Comparison of ENCODE assay signal across 15 cellular contexts in genomic region chr19:44671400-44671799, GRCh38. TPM values are rescaled to one million over a fixed set of nuclear protein-coding genes. Genes with fewer than 3 reads are reported as not detected.
DNase-seq lines count a peak whose midpoint lies in the region; ATAC-seq, FAIRE-seq and TF ChIP-seq lines count a peak whose summit lies in the region.
"Had no signal": no experiment of that assay in that cellular context is flagged by ENCODE, and none has a peak within 500 bp of the region (broad histone marks: within the 10 kb centered on the region; RNA-seq: fewer than 3 reads in every experiment).

Gene CEACAM19 (plus strand): TSS chr19:44671482. CDS start chr19:44671932, 450 bp downstream.

- H3K36me3 ChIP-seq in HCT116 (ENCODE audit: control insufficient read depth in 1 of 2, insufficient read depth in 2 of 2, low read length in 2 of 2): no peaks in the 10 kb centered on the region
- no peaks in the 10 kb centered on the region for H3K36me3 ChIP-seq in upper lobe of right lung

- H2AFZ ChIP-seq in HCT116 (ENCODE audit: low read depth, low read length, poor library complexity, severe bottlenecking): no peak within 1 kb of the TSS

- no peak for DNase-seq in HCT116 (ENCODE audit: low read depth, low spot score)
- DNase-seq in MCF 10A (ENCODE audit: unreplicated experiment): no peak
- DNase-seq in mesothelial cell of epicardium (ENCODE audit: low spot score in 2 of 2, unreplicated experiment in 2 of 2): no peak
- no peak for DNase-seq in upper lobe of right lung
- DNase-seq in GM03348 (ENCODE audit: low spot score): no peak
- DNase-seq in D721Med (ENCODE audit: insufficient read length, low spot score): no peak
- DNase-seq: activated CD4-positive, alpha-beta T cell treated with anti-CD3 and anti-CD28 coated beads for 4 hours; HCEC 1CT; MM.1S; NCI-H226; tibial artery had no signal

- H3K9me3 Mint-ChIP-seq in MCF 10A (ENCODE audit: unreplicated experiment) (no peaks in the 10 kb centered on the region), mesothelial cell of epicardium (peaks cover 4% of the 10 kb centered on the region)
- H3K9me3 Mint-ChIP-seq: dendritic cell treated with granulocyte-macrophage colony-stimulating factor and Interleukin-4, amounts not matched to agents 40 ng/mL and 50 ng/mL, for 4 days had no signal

- H3K27ac ChIP-seq in HCT116 (ENCODE audit: low read depth, low read length) (no peak within 1 kb of the TSS), upper lobe of right lung (no peak within 1 kb of the TSS)
- H3K27ac ChIP-seq: tibial artery had no signal

- H3K27me3 ChIP-seq in HCT116 (ENCODE audit: insufficient read depth, low read length) (no peaks in the 10 kb centered on the region), upper lobe of right lung (no peaks in the 10 kb centered on the region)
- H3K27me3 ChIP-seq: tibial artery had no signal

- intact Hi-C loops in HCT116 (cut with micrococcal nuclease): no loop called here
- intact Hi-C loops in MCF 10A (cut with micrococcal nuclease): no loop called here
- intact Hi-C loops in upper lobe of right lung (cut with DNase I): no loop called here

- H3K9me2 ChIP-seq in HCT116 (ENCODE audit: insufficient read depth): no peaks in the 10 kb centered on the region

- POLR2A ChIA-PET in HCT116 (lab: Charles Lee): no interaction called here
- POLR2A ChIA-PET in MCF 10A (lab: Yijun Ruan, JAX): interaction anchor here (0.8 to 1.3 kb wide), 2 partner anchors 46 to 83 kb away, joined by 3 to 4 read pairs; no protein-coding TSS in a partner anchor

- CTCF ChIA-PET in HCT116 (lab: Charles Lee) (no interaction called here), MCF 10A (lab: Yijun Ruan, JAX) (interaction anchor here (0.7 kb wide), 1 partner anchor 12 kb away, joined by 3 read pairs; no protein-coding TSS in a partner anchor)

- H3K4me3 Mint-ChIP-seq in MCF 10A (ENCODE audit: unreplicated experiment) (no peak within 1 kb of the TSS), mesothelial cell of epicardium (no peak within 1 kb of the TSS)
- H3K4me3 Mint-ChIP-seq: dendritic cell treated with granulocyte-macrophage colony-stimulating factor and Interleukin-4, amounts not matched to agents 40 ng/mL and 50 ng/mL, for 4 days; IgD-negative memory B cell had no signal

- H3K27me3 Mint-ChIP-seq in MCF 10A (ENCODE audit: insufficient read depth, unreplicated experiment) (no peaks in the 10 kb centered on the region), mesothelial cell of epicardium (ENCODE audit: low read depth) (no peaks in the 10 kb centered on the region)

- no peak for TF ChIP-seq CTCF in HCT116 (IDR thresholded peaks at IDR 0.05 in 2 of 3, conservative IDR thresholded peaks at IDR 0.05 in 1 of 3; ENCODE audit: borderline replicate concordance in 1 of 3, insufficient read depth in 1 of 3, low read depth in 2 of 3, low read length in 2 of 3)
- no peak for TF ChIP-seq CTCF in MCF 10A (IDR thresholded peaks at IDR 0.05; ENCODE audit: unreplicated experiment)
- no peak for TF ChIP-seq CTCF in mesothelial cell of epicardium (IDR thresholded peaks at IDR 0.05; ENCODE audit: unreplicated experiment)
- TF ChIP-seq CTCF in upper lobe of right lung (IDR thresholded peaks at IDR 0.05): no peak
- no peak for TF ChIP-seq CTCF in D721Med (IDR thresholded peaks at IDR 0.05; ENCODE audit: insufficient read depth, missing control alignments)

- H3K4me2 ChIP-seq in HCT116 (ENCODE audit: low read length): peak within 1 kb of the TSS; percentile 33

- no peak for FAIRE-seq in D721Med (lab: Jason Lieb, UNC)
- FAIRE-seq: endothelial cell of umbilical vein had no signal

- RAD21 ChIA-PET in HCT116 (lab: Charles Lee; ENCODE audit: low non-redundant PET in 1 of 2, low total read pairs in 2 of 2, uncharacterized antibody in 2 of 2, unreplicated experiment in 2 of 2): no interaction called here

- H3K4me1 ChIP-seq in HCT116 (ENCODE audit: control insufficient read depth in 1 of 2, insufficient read depth in 2 of 2, low read length in 2 of 2): peaks cover 0 to 19% of the 10 kb centered on the region in 2 experiments; a peak in 2 of 4 replicates
- no peaks in the 10 kb centered on the region for H3K4me1 ChIP-seq in upper lobe of right lung
- H3K4me1 ChIP-seq: tibial artery had no signal

- TF ChIP-seq RAD21 in HCT116 (IDR thresholded peaks at IDR 0.05; ENCODE audit: low read depth): no peak

- no peak within 1 kb of the TSS for H3K9ac ChIP-seq in HCT116 (ENCODE audit: low read length)

- H3K79me2 ChIP-seq in HCT116 (ENCODE audit: insufficient read depth, low read length): no peaks in the 10 kb centered on the region

- H3K9me3 ChIP-seq in HCT116 (ENCODE audit: control insufficient read depth in 1 of 2, insufficient read depth in 1 of 2, low read depth in 1 of 2, low read length in 2 of 2) (no peaks in the 10 kb centered on the region), upper lobe of right lung (no peaks in the 10 kb centered on the region)
- H3K9me3 ChIP-seq: tibial artery had no signal

- TF ChIP-seq POLR2A in HCT116 (IDR thresholded peaks at IDR 0.05; ENCODE audit: borderline replicate concordance, extremely low read depth, insufficient read depth, insufficient read length): no peak

- BruUV-seq in HCT116 (replicated peaks; lab: Mats Ljungman, UMichigan): no TSS peak
- BruUV-seq in MCF 10A (replicated peaks; lab: Mats Ljungman, UMichigan): no TSS peak

- no peak within 1 kb of the TSS for H3K27ac Mint-ChIP-seq in MCF 10A (ENCODE audit: low read depth, unreplicated experiment)
- H3K27ac Mint-ChIP-seq in mesothelial cell of epicardium: no peak within 1 kb of the TSS
- H3K27ac Mint-ChIP-seq: dendritic cell treated with granulocyte-macrophage colony-stimulating factor and Interleukin-4, amounts not matched to agents 40 ng/mL and 50 ng/mL, for 4 days had no signal

- H3K4me1 Mint-ChIP-seq in MCF 10A (ENCODE audit: insufficient read depth, unreplicated experiment): no peaks in the 10 kb centered on the region
- no peaks in the 10 kb centered on the region for H3K4me1 Mint-ChIP-seq in mesothelial cell of epicardium
- H3K4me1 Mint-ChIP-seq: IgD-negative memory B cell had no signal

- H3K4me3 ChIP-seq in HCT116 (replicated peaks in 1 of 2; ENCODE audit: low read depth in 1 of 2, low read length in 2 of 2): no peak within 1 kb of the TSS
- H3K4me3 ChIP-seq in upper lobe of right lung: no peak within 1 kb of the TSS
- H3K4me3 ChIP-seq: tibial artery had no signal

- H4K20me1 ChIP-seq in HCT116 (ENCODE audit: insufficient read depth): no peaks in the 10 kb centered on the region

- ATAC-seq in HCT116: peak; percentile 41; the same call in 1 of the 2 replicates
- peak; percentile 59 for ATAC-seq in upper lobe of right lung
- no peak for ATAC-seq in HG02885 (IDR thresholded peaks at IDR 0.05; ENCODE audit: poor library complexity, unreplicated experiment)

- H3K36me3 Mint-ChIP-seq in MCF 10A (ENCODE audit: insufficient read depth, unreplicated experiment) (peaks cover 9% of the 10 kb centered on the region), mesothelial cell of epicardium (no peaks in the 10 kb centered on the region)
- H3K36me3 Mint-ChIP-seq: IgD-negative memory B cell had no signal

TF ChIP-seq in HCT116, 20 proteins besides CTCF, POLR2A, EP300 and RAD21:
- no peak for TF ChIP-seq ZFX (IDR thresholded peaks at IDR 0.05)
- TF ChIP-seq ELF1 (IDR thresholded peaks at IDR 0.05; ENCODE audit: borderline replicate concordance, low read depth): no peak
- no peak for TF ChIP-seq TCF7L2 (IDR thresholded peaks at IDR 0.05; ENCODE audit: borderline replicate concordance, extremely low read depth, insufficient read depth, insufficient read length)
- no peak for TF ChIP-seq YY1 (IDR thresholded peaks at IDR 0.05; ENCODE audit: extremely low read depth, insufficient replicate concordance, low read depth, low read length)
- no peak for TF ChIP-seq POLR2AphosphoS5 (IDR thresholded peaks at IDR 0.05; ENCODE audit: low read depth, low read length)
- peak; percentile 47; the same call in 1 of the 2 replicates for TF ChIP-seq CBX3 (IDR thresholded peaks at IDR 0.05; ENCODE audit: low read depth)
- no peak for TF ChIP-seq SP1 (IDR thresholded peaks at IDR 0.05; ENCODE audit: low read depth)

RNA-seq across cellular contexts. Expression of gene CEACAM19, which starts in this region (rescaled TPM):
- total RNA-seq in HCT116 (2021; ENCODE audit: unreplicated experiment) (4.0 TPM), MCF 10A (2022) (13.2 and 25.6 TPM in 2 replicates), mesothelial cell of epicardium (10.2 to 11.2 TPM (median 11.0 TPM) in 3 replicates), upper lobe of right lung (7.6 TPM)
- 5.7 and 6.6 TPM in 2 replicates for polyA plus RNA-seq in HCT116 (2012)
- polyA plus RNA-seq: IgD-negative memory B cell had no signal
